ENCODE assay signal across 22 cellular contexts in the genomic region with DNA sequence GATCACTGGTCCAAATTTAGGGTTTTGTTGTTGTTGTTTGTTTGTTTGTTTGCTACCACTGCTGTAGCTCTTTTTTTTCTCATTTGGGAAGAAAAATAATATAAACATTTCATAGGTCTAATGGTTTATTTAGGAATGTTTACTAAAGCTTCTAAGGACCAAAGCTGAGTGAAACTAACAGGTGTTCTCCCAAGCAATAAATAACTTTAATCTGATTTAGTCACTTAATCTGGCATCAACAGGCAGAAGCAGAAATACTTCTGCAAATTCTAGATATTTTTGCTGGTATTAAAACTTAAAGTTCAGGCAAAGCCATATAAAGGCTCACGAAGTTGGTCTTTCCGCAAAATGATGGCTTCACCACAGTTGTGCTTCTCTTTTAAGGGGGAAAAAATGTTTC.
"Had no signal": no experiment of that assay in that cellular context is flagged by ENCODE, and none has a peak within 500 bp of the region (broad histone marks: within the 10 kb centered on the region; RNA-seq: fewer than 3 reads in every experiment).

No MANE protein-coding gene starts in this region.

- ATAC-seq: heart right ventricle; naive thymus-derived CD8-positive, alpha-beta T cell; psoas muscle; right lobe of liver; stimulated activated effector memory CD8-positive, alpha-beta T cell treated with anti-CD3 and anti-CD28 coated beads, Interleukin-12 subunit alpha, Interleukin-12 subunit beta, amount 100 ng/mL, for 72 hours; stimulated activated naive CD8-positive, alpha-beta T cell treated with anti-CD3 and anti-CD28 coated beads, Interleukin-15, amount 100 ng/mL, for 72 hours had no signal

- DNase-seq: heart right ventricle; islet precursor cell; left ventricle myocardium inferior; mesendoderm; naive thymus-derived CD8-positive, alpha-beta T cell; occipital lobe; psoas muscle; right lobe of liver; stimulated activated CD4-positive, alpha-beta T cell treated with anti-CD3 and anti-CD28 coated beads, Interleukin-12 subunit alpha, Interleukin-12 subunit beta, amount 100 ng/mL, for 4 hours; stimulated activated CD4-positive, alpha-beta T cell treated with anti-CD3 and anti-CD28 coated beads, Interleukin-15, amount 100 ng/mL, for 24 hours; stimulated activated CD4-positive, alpha-beta T cell treated with anti-CD3 and anti-CD28 coated beads, Interleukin-2, amount 100 ng/mL, for 24 hours; stimulated activated CD4-positive, alpha-beta T cell treated with anti-CD3 and anti-CD28 coated beads, Interleukin-4, amount 100 ng/mL, for 1 hour; stimulated activated naive CD4-positive, alpha-beta T cell; stimulated activated naive CD8-positive, alpha-beta T cell treated with anti-CD3 and anti-CD28 coated beads, Interleukin-15, amount 100 ng/mL, for 72 hours; substantia nigra; uterus had no signal

- H3K4me2 ChIP-seq: hepatocyte had no signal

- H3K9ac ChIP-seq: parathyroid adenoma had no signal

- H3K4me3 ChIP-seq: heart right ventricle, hepatocyte, left ventricle myocardium inferior, lung, psoas muscle, right lobe of liver, skin epidermis, tibial nerve, uterus had no signal

- H3K27me3 ChIP-seq: hepatocyte, right lobe of liver, tibial nerve, uterus had no signal

- H3K4me1 ChIP-seq: heart right ventricle, left ventricle myocardium inferior, parathyroid adenoma, psoas muscle, right lobe of liver, tibial nerve, uterus had no signal

- H2AFZ ChIP-seq: hepatocyte, parathyroid adenoma had no signal

- H3K9me3 ChIP-seq: heart right ventricle, left ventricle myocardium inferior, psoas muscle, right lobe of liver, tibial nerve, uterus had no signal

- H3K79me2 ChIP-seq: hepatocyte, parathyroid adenoma had no signal

- H3K27ac ChIP-seq: heart right ventricle, hepatocyte, left ventricle myocardium inferior, parathyroid adenoma, psoas muscle, right lobe of liver, skin epidermis, tibial nerve, uterus had no signal

- H3K36me3 ChIP-seq: heart right ventricle, left ventricle myocardium inferior, right lobe of liver, tibial nerve, uterus had no signal
